ENCODE assay signal across 8 cellular contexts in the genomic region with DNA sequence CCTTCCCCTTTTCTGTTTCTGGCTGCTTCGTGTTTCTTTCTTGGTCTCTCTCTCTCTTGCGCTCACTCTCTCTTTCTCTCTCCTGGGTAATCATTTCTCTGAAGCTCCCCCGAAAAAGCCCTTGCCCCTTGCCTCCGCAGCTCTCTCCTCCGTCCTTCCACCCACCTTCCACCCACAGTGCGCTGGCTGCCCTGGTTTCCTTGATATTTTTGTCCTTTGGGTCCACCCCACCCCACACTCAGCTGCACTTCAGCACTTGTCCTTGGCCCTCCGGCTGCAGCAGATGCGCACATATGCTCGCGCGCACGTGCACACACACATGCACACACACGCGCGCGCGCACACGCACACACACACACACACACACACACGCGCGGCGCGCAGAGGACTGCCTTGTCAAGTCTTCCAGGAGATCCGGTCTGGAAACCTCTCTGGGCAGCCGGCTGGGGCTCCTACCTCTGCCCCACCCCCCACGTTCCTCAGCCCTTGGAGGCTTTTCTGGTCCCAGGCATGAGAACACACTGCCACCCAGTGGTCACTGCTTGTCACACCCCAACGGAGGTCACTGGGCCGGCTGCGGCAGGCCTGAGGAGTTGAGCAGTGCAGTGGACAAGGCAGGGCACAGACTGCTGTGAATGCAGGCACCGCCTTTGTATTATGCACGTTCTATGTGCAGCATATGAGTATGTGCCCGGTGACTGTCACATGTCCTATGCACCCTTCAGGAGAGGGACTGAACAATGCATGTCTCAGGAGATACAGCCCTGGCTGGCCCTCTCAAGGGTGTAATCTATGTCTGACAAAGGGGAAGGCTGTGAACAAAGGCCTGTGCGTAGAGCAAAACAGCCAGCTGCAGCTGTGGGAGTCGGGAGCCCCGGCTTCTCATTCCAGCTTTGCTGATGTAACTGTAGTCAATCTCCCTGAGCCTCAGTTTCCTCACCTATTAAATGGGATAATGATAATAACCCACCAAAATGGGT. TPM values are rescaled to one million over a fixed set of nuclear protein-coding genes. Genes with fewer than 3 reads are reported as not detected.
DNase-seq lines count a peak whose midpoint lies in the region; ATAC-seq and TF ChIP-seq lines count a peak whose summit lies in the region.

No MANE protein-coding gene starts in this region.

- TF ChIP-seq CTCF in VCaP (conservative IDR thresholded peaks at IDR 0.05), result peak; percentile 98
- TF ChIP-seq CTCF in breast epithelium (IDR thresholded peaks at IDR 0.05), result peak; percentile 92 to 98 (median 98)

- peak overlapping the region; percentile 87 for H3K27ac ChIP-seq in VCaP
- peak overlapping the region; percentile 75 to 79 for H3K27ac ChIP-seq in breast epithelium
- no peak overlapping the region for H3K27ac ChIP-seq in iPS-20b (ENCODE audit: low read length)
- H3K27ac ChIP-seq in skeletal muscle tissue (ENCODE audit: low read depth, low read length), result peak overlapping the region; percentile 69

- H3K36me3 ChIP-seq in breast epithelium, result no peaks in the 10 kb centered on the region
- H3K36me3 ChIP-seq in iPS-20b (ENCODE audit: insufficient read depth, low read depth, low read length), result no peaks in the 10 kb centered on the region
- H3K36me3 ChIP-seq in skeletal muscle tissue (ENCODE audit: control insufficient read depth in 3 of 3, insufficient read depth in 3 of 3, low read length in 3 of 3), result no peaks in the 10 kb centered on the region

- no peaks in the 10 kb centered on the region for H3K4me1 ChIP-seq in breast epithelium
- peaks cover 4% of the 10 kb centered on the region; the same call in 1 of the 2 replicates for H3K4me1 ChIP-seq in iPS-20b (ENCODE audit: insufficient read depth, low read length)
- H3K4me1 ChIP-seq in skeletal muscle tissue (ENCODE audit: control insufficient read depth in 3 of 3, insufficient read depth in 3 of 3, low read length in 3 of 3), result peaks cover 13 to 18% (median 16%) of the 10 kb centered on the region in 3 donors

- H3K27me3 ChIP-seq in breast epithelium (no peaks in the 10 kb centered on the region), iPS-20b (ENCODE audit: insufficient read depth, low read length) (peaks cover 36% of the 10 kb centered on the region), skeletal muscle tissue (ENCODE audit: control insufficient read depth in 3 of 3, insufficient read depth in 3 of 3, low read length in 3 of 3) (no peaks in the 10 kb centered on the region)

- H3K9me3 ChIP-seq in breast epithelium (no peaks in the 10 kb centered on the region), iPS-20b (ENCODE audit: insufficient read depth, low read depth, low read length) (no peaks in the 10 kb centered on the region), skeletal muscle tissue (ENCODE audit: control insufficient read depth in 3 of 3, low read length in 3 of 3) (no peaks in the 10 kb centered on the region)

- H3K4me3 ChIP-seq in breast epithelium (peak overlapping the region; percentile 25 to 65 (median 49)), iPS-20b (ENCODE audit: low read length) (peak overlapping the region; percentile 76), skeletal muscle tissue (ENCODE audit: low read length in 3 of 3) (peak overlapping the region; percentile 76 to 83 (median 77))

- DNase-seq in NCI-H2196 treated with DMSO at 0.1 percent for 48 hours (lab: John Stamatoyannopoulos, UW; ENCODE audit: unreplicated experiment) (peak; percentile 76), breast epithelium (ENCODE audit: low spot score in 2 of 2) (peak; percentile 93 to 97)

- H3K9ac ChIP-seq in iPS-20b (ENCODE audit: low read depth, low read length) (peak overlapping the region; percentile 76; the same call in 1 of the 2 replicates), skeletal muscle tissue (ENCODE audit: low read depth in 1 of 3, low read length in 3 of 3) (peak overlapping the region; percentile 79 to 86 (median 85))

- no peak for TF ChIP-seq POLR2A in breast epithelium (IDR thresholded peaks at IDR 0.05)

- intact Hi-C loops in breast epithelium (cut with DNase I; ENCODE audit: low total_unique reads), result no loop called here

- ATAC-seq in GM18502 (IDR thresholded peaks at IDR 0.05; ENCODE audit: poor library complexity, unreplicated experiment) (peak; percentile 90), HG03066 (IDR thresholded peaks at IDR 0.05; ENCODE audit: low read depth, unreplicated experiment) (peak; percentile 86), GM18858 (IDR thresholded peaks at IDR 0.05; ENCODE audit: unreplicated experiment) (no peak)

RNA-seq across cellular contexts. Expression of a gene that starts 6.5 kb away (rescaled TPM):
- 1 to 10 TPM in 1 of 3 donors, under 1 TPM in 2; 0.44 to 1.3 (median 0.80) TPM for total RNA-seq in breast epithelium
- total RNA-seq in skeletal muscle tissue, result not detected

RNA-seq across cellular contexts. Expression of a gene that starts 10.5 kb away (rescaled TPM):
- total RNA-seq in breast epithelium (10 to 100 TPM in 2 of 3 donors, 1 to 10 TPM in 1; 5.9 to 29.0 (median 11.0) TPM), skeletal muscle tissue (6.8 TPM)

RNA-seq across cellular contexts. Expression of a gene that starts 12.7 kb away (rescaled TPM):
- total RNA-seq in breast epithelium, result 100 to 1,000 TPM in 1 of 3 donors, 10 to 100 TPM in 2; 70.9 to 101 (median 85.8) TPM
- total RNA-seq in skeletal muscle tissue, result 40.2 TPM

RNA-seq across cellular contexts. Expression of a gene that starts 25.9 kb away (rescaled TPM):
- total RNA-seq in breast epithelium (100 to 1,000 TPM; 130 to 168 (median 159) TPM), skeletal muscle tissue (73.6 TPM)

RNA-seq across cellular contexts. Expression of a gene that starts 42.8 kb away (rescaled TPM):
- total RNA-seq in breast epithelium (1 to 10 TPM; 2.6 to 4.2 (median 4.1) TPM), skeletal muscle tissue (8.9 TPM)
